In genomic region chr14:64800000-64800399, GRCh38 we compare ENCODE assay signal across 7 cellular contexts.
DNase-seq lines count a peak whose midpoint lies in the region; ATAC-seq and TF ChIP-seq lines count a peak whose summit lies in the region.

No MANE protein-coding gene starts in this region.

- intact Hi-C loops in colonic mucosa (cut with DNase I) = no loop called here

- H3K4me3 ChIP-seq in GM06990 (replicated peaks; ENCODE audit: low read depth, low read length) (no peak overlapping the region), colonic mucosa (no peak overlapping the region), suprapubic skin (no peak overlapping the region)

- no peaks in the 10 kb centered on the region for H3K4me1 ChIP-seq in colonic mucosa
- no peaks in the 10 kb centered on the region for H3K4me1 ChIP-seq in suprapubic skin

- H3K4me1 Mint-ChIP-seq in mesothelial cell of epicardium = no peaks in the 10 kb centered on the region

- no peak for TF ChIP-seq POLR2A in suprapubic skin (IDR thresholded peaks at IDR 0.05)

- no peak overlapping the region for H3K27ac ChIP-seq in colonic mucosa
- no peak overlapping the region for H3K27ac ChIP-seq in suprapubic skin

- H3K27me3 Mint-ChIP-seq in mesothelial cell of epicardium (ENCODE audit: low read depth) = no peaks in the 10 kb centered on the region

- H3K4me3 Mint-ChIP-seq in mesothelial cell of epicardium = no peak overlapping the region

- H3K36me3 Mint-ChIP-seq in mesothelial cell of epicardium = peaks cover 4% of the 10 kb centered on the region

- no peak overlapping the region for H3K9ac ChIP-seq in colonic mucosa (ENCODE audit: low read depth in 2 of 2, low read length in 2 of 2)

- TF ChIP-seq CTCF in GM06990 (IDR thresholded peaks at IDR 0.05; ENCODE audit: insufficient read depth, low read length, poor library complexity, severe bottlenecking) = peak; percentile 52
- peak; percentile 49 for TF ChIP-seq CTCF in colonic mucosa (IDR thresholded peaks at IDR 0.05)
- TF ChIP-seq CTCF in mesothelial cell of epicardium (IDR thresholded peaks at IDR 0.05; ENCODE audit: unreplicated experiment) = peak; percentile 37
- peak in 1 of 2 donors; percentile 35 for TF ChIP-seq CTCF in suprapubic skin (IDR thresholded peaks at IDR 0.05)

- H3K36me3 ChIP-seq in GM06990 (ENCODE audit: control insufficient read depth, insufficient read depth, low read length) = no peaks in the 10 kb centered on the region
- no peaks in the 10 kb centered on the region for H3K36me3 ChIP-seq in colonic mucosa
- no peaks in the 10 kb centered on the region for H3K36me3 ChIP-seq in suprapubic skin

- H3K27me3 ChIP-seq in GM06990 (replicated peaks; ENCODE audit: control insufficient read depth, insufficient read depth, low read length) (no peaks in the 10 kb centered on the region; the same call in 1 of the 2 replicates), colonic mucosa (no peaks in the 10 kb centered on the region), suprapubic skin (peaks cover 3% of the 10 kb centered on the region)

- 71% methylated on average over 3 of the region's 3 CpGs for WGBS in suprapubic skin

- no peak for ATAC-seq in GM21447 (IDR thresholded peaks at IDR 0.05; ENCODE audit: unreplicated experiment)

- TF ChIP-seq EP300 in suprapubic skin (IDR thresholded peaks at IDR 0.05) = no peak

- no peak overlapping the region for H3K27ac Mint-ChIP-seq in mesothelial cell of epicardium

- DNase-seq in GM06990 (ENCODE audit: extremely low read depth, insufficient read length) (no peak), MV-4-11 (lab: John Stamatoyannopoulos, UW) (peak; percentile 3), colonic mucosa (peak; percentile 40), mesothelial cell of epicardium (ENCODE audit: low spot score in 2 of 2, unreplicated experiment in 2 of 2) (no peak), suprapubic skin (ENCODE audit: low spot score in 2 of 2) (no peak), GM19238 (ENCODE audit: insufficient read length, low spot score) (no peak)

- H3K9me3 Mint-ChIP-seq in mesothelial cell of epicardium = no peaks in the 10 kb centered on the region

- H3K9me3 ChIP-seq in colonic mucosa (no peaks in the 10 kb centered on the region), suprapubic skin (no peaks in the 10 kb centered on the region)

Comparison
In these comparisons a context has a peak if more than half of its experiments do, and no peak if none do; other contexts are left out.
1. DNase-seq: peak in MV-4-11 (single experiment) and colonic mucosa (single experiment); none in GM06990 (single experiment), mesothelial cell of epicardium (0 of 2), suprapubic skin (0 of 2) and GM19238 (single experiment).